ENCODE assay signal across 1 cellular context in the genomic region with DNA sequence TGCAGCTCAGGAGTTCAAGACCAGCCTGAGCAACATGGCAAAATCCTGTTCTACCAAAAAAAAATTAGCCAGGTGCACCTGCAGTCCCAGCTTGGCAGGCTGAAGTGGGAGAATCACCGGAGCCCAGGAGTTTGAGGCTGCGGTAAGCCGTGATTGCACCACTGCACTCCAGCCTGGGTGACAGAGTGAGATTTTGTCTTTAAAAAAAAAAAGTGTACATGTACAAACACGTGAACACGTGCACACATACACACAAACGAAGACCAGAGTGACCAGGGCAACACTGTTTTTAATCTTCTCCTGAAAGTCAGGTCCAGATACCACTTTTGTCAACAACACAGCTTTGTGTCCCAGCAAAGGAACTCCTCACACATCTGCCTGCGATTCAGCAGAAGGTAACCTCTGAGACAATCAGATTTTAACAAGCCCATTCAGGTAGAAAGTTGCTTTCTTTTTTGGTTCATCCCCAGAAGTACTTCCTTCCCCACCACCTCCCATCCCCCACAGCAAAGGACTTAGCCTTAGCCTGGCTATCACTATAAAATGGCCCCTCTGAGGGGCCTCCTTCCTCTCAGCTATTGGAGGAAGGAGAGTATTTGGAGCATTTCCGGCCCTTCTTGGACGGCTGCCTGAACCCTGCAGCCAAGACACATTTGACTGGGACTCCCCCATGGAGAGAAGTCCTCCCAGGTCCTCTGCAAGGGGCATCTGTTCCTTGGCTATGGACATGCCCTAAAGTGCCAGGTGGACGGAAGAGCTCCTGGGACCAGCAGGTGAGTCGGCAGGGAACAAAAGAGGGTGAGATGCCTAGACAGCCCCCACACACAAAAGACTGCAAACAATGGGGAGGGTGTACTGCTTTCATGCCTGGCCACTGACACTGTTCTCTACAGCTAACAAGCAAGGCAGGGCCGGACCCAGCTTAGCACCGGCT.
TF ChIP-seq lines count a peak whose summit lies in the region.

No MANE protein-coding gene starts in this region.

TF ChIP-seq in GM23338, 12 proteins besides CTCF, POLR2A, EP300 and RAD21:
- no peak; the same call in 1 of the 2 replicates for TF ChIP-seq POLR2AphosphoS5 (IDR thresholded peaks at IDR 0.05; ENCODE audit: low read depth)
- TF ChIP-seq, protein P1, sequence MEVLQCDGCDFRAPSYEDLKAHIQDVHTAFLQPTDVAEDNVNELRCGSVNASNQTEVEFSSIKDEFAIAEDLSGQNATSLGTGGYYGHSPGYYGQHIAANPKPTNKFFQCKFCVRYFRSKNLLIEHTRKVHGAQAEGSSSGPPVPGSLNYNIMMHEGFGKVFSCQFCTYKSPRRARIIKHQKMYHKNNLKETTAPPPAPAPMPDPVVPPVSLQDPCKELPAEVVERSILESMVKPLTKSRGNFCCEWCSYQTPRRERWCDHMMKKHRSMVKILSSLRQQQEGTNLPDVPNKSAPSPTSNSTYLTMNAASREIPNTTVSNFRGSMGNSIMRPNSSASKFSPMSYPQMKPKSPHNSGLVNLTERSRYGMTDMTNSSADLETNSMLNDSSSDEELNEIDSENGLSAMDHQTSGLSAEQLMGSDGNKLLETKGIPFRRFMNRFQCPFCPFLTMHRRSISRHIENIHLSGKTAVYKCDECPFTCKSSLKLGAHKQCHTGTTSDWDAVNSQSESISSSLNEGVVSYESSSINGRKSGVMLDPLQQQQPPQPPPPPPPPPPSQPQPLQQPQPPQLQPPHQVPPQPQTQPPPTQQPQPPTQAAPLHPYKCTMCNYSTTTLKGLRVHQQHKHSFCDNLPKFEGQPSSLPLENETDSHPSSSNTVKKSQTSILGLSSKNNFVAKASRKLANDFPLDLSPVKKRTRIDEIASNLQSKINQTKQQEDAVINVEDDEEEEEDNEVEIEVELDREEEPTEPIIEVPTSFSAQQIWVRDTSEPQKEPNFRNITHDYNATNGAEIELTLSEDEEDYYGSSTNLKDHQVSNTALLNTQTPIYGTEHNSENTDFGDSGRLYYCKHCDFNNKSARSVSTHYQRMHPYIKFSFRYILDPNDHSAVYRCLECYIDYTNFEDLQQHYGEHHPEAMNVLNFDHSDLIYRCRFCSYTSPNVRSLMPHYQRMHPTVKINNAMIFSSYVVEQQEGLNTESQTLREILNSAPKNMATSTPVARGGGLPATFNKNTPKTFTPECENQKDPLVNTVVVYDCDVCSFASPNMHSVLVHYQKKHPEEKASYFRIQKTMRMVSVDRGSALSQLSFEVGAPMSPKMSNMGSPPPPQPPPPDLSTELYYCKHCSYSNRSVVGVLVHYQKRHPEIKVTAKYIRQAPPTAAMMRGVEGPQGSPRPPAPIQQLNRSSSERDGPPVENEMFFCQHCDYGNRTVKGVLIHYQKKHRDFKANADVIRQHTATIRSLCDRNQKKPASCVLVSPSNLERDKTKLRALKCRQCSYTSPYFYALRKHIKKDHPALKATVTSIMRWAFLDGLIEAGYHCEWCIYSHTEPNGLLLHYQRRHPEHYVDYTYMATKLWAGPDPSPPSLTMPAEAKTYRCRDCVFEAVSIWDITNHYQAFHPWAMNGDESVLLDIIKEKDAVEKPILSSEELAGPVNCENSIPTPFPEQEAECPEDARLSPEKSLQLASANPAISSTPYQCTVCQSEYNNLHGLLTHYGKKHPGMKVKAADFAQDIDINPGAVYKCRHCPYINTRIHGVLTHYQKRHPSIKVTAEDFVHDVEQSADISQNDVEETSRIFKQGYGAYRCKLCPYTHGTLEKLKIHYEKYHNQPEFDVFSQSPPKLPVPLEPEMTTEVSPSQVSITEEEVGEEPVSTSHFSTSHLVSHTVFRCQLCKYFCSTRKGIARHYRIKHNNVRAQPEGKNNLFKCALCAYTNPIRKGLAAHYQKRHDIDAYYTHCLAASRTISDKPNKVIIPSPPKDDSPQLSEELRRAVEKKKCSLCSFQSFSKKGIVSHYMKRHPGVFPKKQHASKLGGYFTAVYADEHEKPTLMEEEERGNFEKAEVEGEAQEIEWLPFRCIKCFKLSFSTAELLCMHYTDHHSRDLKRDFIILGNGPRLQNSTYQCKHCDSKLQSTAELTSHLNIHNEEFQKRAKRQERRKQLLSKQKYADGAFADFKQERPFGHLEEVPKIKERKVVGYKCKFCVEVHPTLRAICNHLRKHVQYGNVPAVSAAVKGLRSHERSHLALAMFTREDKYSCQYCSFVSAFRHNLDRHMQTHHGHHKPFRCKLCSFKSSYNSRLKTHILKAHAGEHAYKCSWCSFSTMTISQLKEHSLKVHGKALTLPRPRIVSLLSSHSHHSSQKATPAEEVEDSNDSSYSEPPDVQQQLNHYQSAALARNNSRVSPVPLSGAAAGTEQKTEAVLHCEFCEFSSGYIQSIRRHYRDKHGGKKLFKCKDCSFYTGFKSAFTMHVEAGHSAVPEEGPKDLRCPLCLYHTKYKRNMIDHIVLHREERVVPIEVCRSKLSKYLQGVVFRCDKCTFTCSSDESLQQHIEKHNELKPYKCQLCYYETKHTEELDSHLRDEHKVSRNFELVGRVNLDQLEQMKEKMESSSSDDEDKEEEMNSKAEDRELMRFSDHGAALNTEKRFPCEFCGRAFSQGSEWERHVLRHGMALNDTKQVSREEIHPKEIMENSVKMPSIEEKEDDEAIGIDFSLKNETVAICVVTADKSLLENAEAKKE (CRISPR knock-in tag; IDR thresholded peaks at IDR 0.05): peak; percentile 34; the same call in 1 of the 2 replicates
